8 cellular contexts compared by ENCODE assay signal in the genomic region with DNA sequence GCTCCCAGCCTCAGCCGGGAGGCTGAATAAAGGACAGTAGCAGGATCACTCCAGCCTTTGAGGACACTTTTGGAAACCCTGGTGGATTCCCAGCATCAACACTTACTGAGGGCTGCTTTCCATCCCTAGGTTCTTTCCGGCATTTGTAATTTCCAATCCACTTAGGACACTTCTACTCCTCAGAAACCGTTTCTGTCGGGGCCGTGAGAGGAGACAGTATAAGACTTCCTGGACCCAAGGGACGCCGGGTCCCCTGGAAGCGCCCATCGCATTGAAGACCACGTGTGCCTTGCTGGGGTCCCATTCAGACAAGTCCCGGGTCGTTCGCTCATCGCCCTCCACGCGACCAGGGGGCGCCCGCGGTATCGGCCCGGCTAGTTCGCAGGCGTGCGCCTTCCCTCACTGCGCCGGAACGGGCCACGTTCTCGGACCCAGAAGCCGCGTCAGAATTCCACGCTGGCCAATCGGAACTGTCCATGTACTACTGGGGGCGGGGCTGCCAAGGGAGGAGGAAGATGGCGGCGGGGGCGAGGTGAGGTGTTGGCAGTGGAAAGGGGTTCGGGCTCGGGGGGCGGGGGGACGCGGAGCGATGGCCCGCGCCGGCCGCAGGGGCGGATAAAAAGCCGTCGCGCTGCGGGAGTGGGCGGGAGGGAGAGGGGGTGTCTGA. TPM values are rescaled to one million over a fixed set of nuclear protein-coding genes. Genes with fewer than 3 reads are reported as not detected.
DNase-seq lines count a peak whose midpoint lies in the region; ATAC-seq and TF ChIP-seq lines count a peak whose summit lies in the region.

A gene (plus strand): TSS at position 479 of the 667 bp plus-strand sequence. CDS start 202 bp downstream, outside the sequence.

- no peaks in the 10 kb centered on the region for H3K9me3 ChIP-seq in adrenal gland (replicated peaks in 1 of 3)
- peaks cover 0 to 3% (median 0%) of the 10 kb centered on the region in 11 donors for H3K9me3 ChIP-seq in heart right ventricle
- no peaks in the 10 kb centered on the region for H3K9me3 ChIP-seq in upper lobe of left lung

- DNase-seq in GM13977 (ENCODE audit: low spot score) (peak; percentile 95), NCI-H1694 (lab: John Stamatoyannopoulos, UW) (peak; percentile 89), adrenal gland (peak; percentile 97 to 99 (median 98)), heart right ventricle (peak; percentile 97 to 98), posterior vena cava (ENCODE audit: low spot score) (peak; percentile 99), upper lobe of left lung (peak; percentile 97 to 99)

- WGBS in adrenal gland, 4 donors = 0 to 3% (median 1%) methylated on average over 13 to 53 of the region's 53 CpGs
- WGBS in heart right ventricle, 2 donors = 2% methylated on average over 53 of the region's 53 CpGs
- 1 to 2% methylated on average over 10 to 25 of the region's 53 CpGs for WGBS in upper lobe of left lung, 2 donors

- no peak for TF ChIP-seq EP300 in upper lobe of left lung (IDR thresholded peaks at IDR 0.05)

- H3K4me1 ChIP-seq in adrenal gland (replicated peaks in 1 of 2) (peaks cover 14 to 32% of the 10 kb centered on the region in 2 donors), heart right ventricle (peaks cover 0 to 47% (median 39%) of the 10 kb centered on the region in 9 donors), upper lobe of left lung (peaks cover 24 to 43% (median 25%) of the 10 kb centered on the region in 4 donors)

- peak in 1 of 2 donors; percentile 20 for TF ChIP-seq POLR2A in adrenal gland (IDR thresholded peaks at IDR 0.05)
- peak in 1 of 4 donors; percentile 67 for TF ChIP-seq POLR2A in upper lobe of left lung (IDR thresholded peaks at IDR 0.05)

- H3K4me3 ChIP-seq in adrenal gland = peak within 1 kb of the TSS in 3 of 4 donors; percentile 53 to 74 (median 67)
- peak within 1 kb of the TSS; percentile 55 to 91 (median 75) for H3K4me3 ChIP-seq in heart right ventricle
- peak within 1 kb of the TSS; percentile 66 to 83 (median 79) for H3K4me3 ChIP-seq in upper lobe of left lung

- intact Hi-C loops in T-helper 1 cell treated with Interleukin-12 subunit alpha and Interleukin-12 subunit beta and Interleukin-4 antibody, amounts not matched to agents 30 ng/mL and 1 ng/mL, for 36 hours (cut with micrococcal nuclease) = loop anchor here (1.0 to 10.0 kb wide), 15 partner anchors 73 to 1670 kb away; a partner anchor contains a TSS
- intact Hi-C loops in adrenal gland (cut with DNase I) = no loop called here
- intact Hi-C loops in heart right ventricle (cut with DNase I) = loop anchor here in 4 of 10 donors (2.0 to 10.0 kb wide), 3 partner anchors 68 to 72 kb away; a partner anchor contains a TSS
- intact Hi-C loops in posterior vena cava (cut with DNase I) = loop anchor here in 1 of 2 donors (5.0 kb wide), 1 partner anchor 697 kb away; no protein-coding TSS in a partner anchor

- peak; percentile 95 for ATAC-seq in HG02938 (IDR thresholded peaks at IDR 0.05; ENCODE audit: unreplicated experiment)
- ATAC-seq in heart right ventricle = peak; percentile 100
- peak; percentile 100 for ATAC-seq in upper lobe of left lung (ENCODE audit: low FRiP score in 2 of 2)

- peak; percentile 96 for TF ChIP-seq CTCF in GM13977 (IDR thresholded peaks at IDR 0.05; ENCODE audit: extremely low read depth, insufficient read depth, missing control alignments)
- TF ChIP-seq CTCF in adrenal gland (IDR thresholded peaks at IDR 0.05) = peak; percentile 55 to 71 (median 66)
- TF ChIP-seq CTCF in heart right ventricle (IDR thresholded peaks at IDR 0.05) = peak; percentile 65 to 95 (median 72)
- peak; percentile 59 to 95 (median 84) for TF ChIP-seq CTCF in upper lobe of left lung (IDR thresholded peaks at IDR 0.05)

- H3K27ac ChIP-seq in adrenal gland = peak within 1 kb of the TSS in 4 of 5 donors; percentile 51 to 92 (median 68)
- peak within 1 kb of the TSS in 9 of 10 donors; percentile 72 to 85 (median 78) for H3K27ac ChIP-seq in heart right ventricle
- peak within 1 kb of the TSS; percentile 74 to 88 (median 80) for H3K27ac ChIP-seq in upper lobe of left lung

- in situ Hi-C loops in GM13977 (cut with MboI; ENCODE audit: low pct_unique_long_range_greater_than_20kb, low sequenced_read_pairs, unreplicated experiment) = no loop called here

- H3K27me3 ChIP-seq in adrenal gland = no peaks in the 10 kb centered on the region
- H3K27me3 ChIP-seq in heart right ventricle = no peaks in the 10 kb centered on the region
- H3K27me3 ChIP-seq in upper lobe of left lung = no peaks in the 10 kb centered on the region

- H3K36me3 ChIP-seq in adrenal gland (replicated peaks in 1 of 2) (no peaks in the 10 kb centered on the region), heart right ventricle (peaks cover 0 to under 1% (median 0%) of the 10 kb centered on the region in 9 donors), upper lobe of left lung (no peaks in the 10 kb centered on the region)

RNA-seq across cellular contexts. Expression of the gene that starts here (rescaled TPM):
- total RNA-seq in T-helper 1 cell treated with Interleukin-12 subunit alpha and Interleukin-12 subunit beta and Interleukin-4 antibody, amounts not matched to agents 30 ng/mL and 1 ng/mL, for 36 hours = 39.6 and 41.2 TPM in 2 replicates
- total RNA-seq in adrenal gland (10 to 100 TPM; 13.9 to 55.1 (median 22.4) TPM), heart right ventricle (10 to 100 TPM; 10.4 to 18.9 (median 13.7) TPM), posterior vena cava (10 to 100 TPM; 36.3 to 42.8 TPM), upper lobe of left lung (10 to 100 TPM in 4 of 6 donors, 1 to 10 TPM in 2; 8.2 to 37.5 (median 30.0) TPM)
- polyA plus RNA-seq in adrenal gland (10 to 100 TPM; 11.0 to 71.7 (median 11.7) TPM), heart right ventricle (10 to 100 TPM; 10.2 to 13.1 TPM)

Comparison
In these comparisons a context has a peak if more than half of its experiments do, and no peak if none do; other contexts are left out.
1. Peak in every context shown above with its lines: DNase-seq, ATAC-seq, H3K4me3 ChIP-seq and H3K27ac ChIP-seq.